In genomic region chr14:95697764-95698163, GRCh38 we compare ENCODE assay signal across 11 cellular contexts. TPM values are rescaled to one million over a fixed set of nuclear protein-coding genes. Genes with fewer than 3 reads are reported as not detected.
A peak's percentile ranks its signal among the peaks of the same experiment; 100 is the strongest.
DNase-seq lines count a peak whose midpoint lies in the region; ATAC-seq and TF ChIP-seq lines count a peak whose summit lies in the region.
"Had no signal": no experiment of that assay in that cellular context is flagged by ENCODE, and none has a peak within 500 bp of the region (broad histone marks: within the 10 kb centered on the region; RNA-seq: fewer than 3 reads in every experiment).

No MANE protein-coding gene starts in this region.

- no peaks in the 10 kb centered on the region for H3K9me3 ChIP-seq in parathyroid adenoma (ENCODE audit: control insufficient read depth, low read length)
- H3K9me3 ChIP-seq in heart right ventricle: no peaks in the 10 kb centered on the region

- peaks cover 12% of the 10 kb centered on the region for H3K4me1 ChIP-seq in parathyroid adenoma
- H3K4me1 ChIP-seq in heart right ventricle: no peaks in the 10 kb centered on the region

- WGBS in heart right ventricle, 2 donors: 51 to 54% methylated on average over 7 of the region's 7 CpGs

- no peaks in the 10 kb centered on the region for H3K36me3 ChIP-seq in parathyroid adenoma (ENCODE audit: control insufficient read depth, insufficient read depth, low read length)
- H3K36me3 ChIP-seq in heart right ventricle: no peaks in the 10 kb centered on the region

- no peak overlapping the region for H3K4me2 ChIP-seq in parathyroid adenoma (ENCODE audit: low read length)

- peak overlapping the region; percentile 31 for H2AFZ ChIP-seq in parathyroid adenoma

- no peak for DNase-seq in heart right ventricle
- DNase-seq in medulla oblongata (ENCODE audit: extremely low spot score): no peak
- DNase-seq in posterior vena cava (ENCODE audit: low spot score): no peak
- DNase-seq: activated T-cell treated with anti-CD3 and anti-CD28 coated beads for 4 hours, NCI-H1436 treated with DMSO at 0.1 percent for 48 hours had no signal

- H3K9ac ChIP-seq in parathyroid adenoma: no peak overlapping the region

- TF ChIP-seq CTCF in parathyroid adenoma (IDR thresholded peaks at IDR 0.05): no peak
- no peak for TF ChIP-seq CTCF in heart right ventricle (IDR thresholded peaks at IDR 0.05)

- intact Hi-C loops in heart right ventricle (cut with DNase I): no loop called here
- intact Hi-C loops in posterior vena cava (cut with DNase I): no loop called here

- H3K27ac ChIP-seq in parathyroid adenoma (no peak overlapping the region), heart right ventricle (no peak overlapping the region)

- H3K79me2 ChIP-seq in parathyroid adenoma: no peaks in the 10 kb centered on the region

- H3K27me3 ChIP-seq in parathyroid adenoma (ENCODE audit: control insufficient read depth, insufficient read depth, low read length) (no peaks in the 10 kb centered on the region), heart right ventricle (peaks cover 0 to 78% (median 51%) of the 10 kb centered on the region in 7 donors)

- H3K4me3 ChIP-seq in parathyroid adenoma (ENCODE audit: low read depth, low read length) (no peak overlapping the region), heart right ventricle (no peak overlapping the region)

- ATAC-seq in GM18873 (IDR thresholded peaks at IDR 0.05; ENCODE audit: low FRiP score, unreplicated experiment): peak; percentile 57
- peak; percentile 47 for ATAC-seq in GM21619 (IDR thresholded peaks at IDR 0.05; ENCODE audit: unreplicated experiment)
- peak; percentile 49 for ATAC-seq in HG03196 (IDR thresholded peaks at IDR 0.05; ENCODE audit: unreplicated experiment)
- no peak for ATAC-seq in heart right ventricle

RNA-seq across cellular contexts. Expression of gene TCL1B, which starts 11.5 kb away (rescaled TPM):
- total RNA-seq in heart right ventricle (not detected), posterior vena cava (not detected)
- polyA plus RNA-seq in heart right ventricle: not detected
- total RNA-seq: HT1080, lower leg skin had no signal

RNA-seq across cellular contexts. Expression of gene TCL1A, which starts 16.2 kb away (rescaled TPM):
- total RNA-seq in heart right ventricle (under 1 TPM in 1 of 10 donors, not detected in 9; 0.58 TPM), posterior vena cava (under 1 TPM in 1 of 2 donors, not detected in 1; 0.24 TPM)
- under 1 TPM in 1 of 2 donors, not detected in 1; 0.33 TPM for polyA plus RNA-seq in heart right ventricle
- total RNA-seq: lower leg skin had no signal

Comparison
In these comparisons a context has a peak if more than half of its experiments do, and no peak if none do; other contexts are left out.
1. ATAC-seq: peak in GM18873 (single experiment), GM21619 (single experiment) and HG03196 (single experiment); none in heart right ventricle (0 of 8).